Comparison of ENCODE assay signal across 33 cellular contexts in the genomic region with DNA sequence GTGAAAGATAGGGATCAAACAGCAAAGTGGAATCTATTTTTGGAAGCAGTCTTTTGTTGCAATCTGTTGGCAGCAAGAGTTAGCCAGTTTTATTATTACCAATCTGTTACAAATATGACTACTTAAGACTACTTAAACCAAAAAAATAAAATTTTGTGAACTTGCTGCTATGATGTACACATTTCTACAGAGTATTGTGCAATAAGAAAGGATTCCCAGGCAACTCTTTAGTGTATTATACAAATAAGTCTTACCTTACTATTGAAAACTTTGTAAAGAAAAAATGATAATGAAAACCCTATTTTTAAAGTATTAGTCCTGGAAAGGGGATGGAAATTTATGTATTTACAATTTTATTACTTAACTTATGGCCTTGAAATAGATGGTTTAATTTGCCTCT. TPM values are rescaled to one million over a fixed set of nuclear protein-coding genes. Genes with fewer than 3 reads are reported as not detected.
"Had no signal": no experiment of that assay in that cellular context is flagged by ENCODE, and none has a peak within 500 bp of the region (broad histone marks: within the 10 kb centered on the region; RNA-seq: fewer than 3 reads in every experiment).

No MANE protein-coding gene starts in this region.

- H3K36me3 ChIP-seq: ascending aorta, breast epithelium, cardiac muscle cell, gastroesophageal sphincter, heart right ventricle had no signal

- H3K4me3 ChIP-seq: ascending aorta, breast epithelium, cardiac muscle cell, coronary artery, gastroesophageal sphincter, heart right ventricle had no signal

- DNase-seq: activated CD4-positive, alpha-beta memory T cell treated with anti-CD3 and anti-CD28 coated beads, Interleukin-2, amount 10 ng/mL, durations not matched to agents 7 days and 5 days; activated CD4-positive, alpha-beta T cell treated with anti-CD3 and anti-CD28 coated beads for 36 hours; activated CD4-positive, alpha-beta T cell treated with anti-CD3 and anti-CD28 coated beads, Interleukin-2, amount 10 ng/mL, durations not matched to agents 7 days and 5 days; activated CD4-positive, alpha-beta T cell treated with anti-CD3 and anti-CD28 coated beads, Interleukin-2, amount 50 U/mL, for 4 hours; activated CD4-positive, CD25-positive, alpha-beta regulatory T cell; activated CD4-positive, CD25-positive, alpha-beta regulatory T cell treated with anti-CD3 and anti-CD28 coated beads, Interleukin-2, amount 50 U/mL, for 72 hours; activated CD8-positive, alpha-beta memory T cell treated with anti-CD3 and anti-CD28 coated beads, Interleukin-2, amount 50 U/mL, for 48 hours; activated gamma-delta T cell; activated naive CD4-positive, alpha-beta T cell; activated naive CD4-positive, alpha-beta T cell treated with anti-CD3 and anti-CD28 coated beads, Interleukin-2, amount 10 ng/mL, durations not matched to agents 7 days and 5 days; activated naive CD8-positive, alpha-beta T cell treated with anti-CD3 and anti-CD28 coated beads, Interleukin-2, amount 10 ng/mL, durations not matched to agents 7 days and 5 days; activated T-cell treated with anti-CD3 and anti-CD28 coated beads for 4 hours; activated T-cell treated with anti-CD3 and anti-CD28 coated beads, Interleukin-2, amount 50 U/mL, for 24 hours; activated T-cell treated with anti-CD3 and anti-CD28 coated beads, Interleukin-2, amount 50 U/mL, for 72 hours; central memory CD4-positive, alpha-beta T cell; cerebellar nuclear complex; effector CD4-positive, alpha-beta T cell; effector memory CD8-positive, alpha-beta T cell; foreskin melanocyte; heart right ventricle; T-helper 2 cell had no signal

- FAIRE-seq: endometrium, endothelial cell of umbilical vein had no signal

- H3K9me3 ChIP-seq: ascending aorta, breast epithelium, gastroesophageal sphincter, heart right ventricle had no signal

- H3K27me3 ChIP-seq: ascending aorta, breast epithelium, cardiac muscle cell, gastroesophageal sphincter, heart right ventricle had no signal

- H3K4me1 ChIP-seq: ascending aorta, breast epithelium, gastroesophageal sphincter, heart right ventricle had no signal

- ATAC-seq: activated CD4-positive, alpha-beta T cell treated with anti-CD3 and anti-CD28 coated beads for 36 hours; activated naive CD4-positive, alpha-beta T cell treated with anti-CD3 and anti-CD28 coated beads, Interleukin-2, amount 50 U/mL, for 72 hours; activated T-cell treated with anti-CD3 and anti-CD28 coated beads, Interleukin-2, amount 50 U/mL, for 72 hours; effector memory CD8-positive, alpha-beta T cell; esophagus mucosa; gastroesophageal sphincter; heart right ventricle had no signal

- H3K27ac ChIP-seq: ascending aorta, breast epithelium, cardiac muscle cell, coronary artery, epithelial cell of prostate, gastroesophageal sphincter, heart right ventricle had no signal

RNA-seq across cellular contexts. Expression of gene CADM2, which starts 44.7 kb away (rescaled TPM):
- total RNA-seq: activated CD4-positive, alpha-beta memory T cell treated with anti-CD3 and anti-CD28 coated beads, Interleukin-2, amount 10 ng/mL, durations not matched to agents 7 days and 5 days; activated CD4-positive, alpha-beta T cell treated with anti-CD3 and anti-CD28 coated beads, Interleukin-2, amount 10 ng/mL, durations not matched to agents 7 days and 5 days; activated naive CD4-positive, alpha-beta T cell treated with anti-CD3 and anti-CD28 coated beads, Interleukin-2, amount 50 U/mL, for 72 hours; activated T-cell treated with anti-CD3 and anti-CD28 coated beads, Interleukin-2, amount 50 U/mL, for 72 hours; endothelial cell of umbilical vein; esophagus mucosa; glomerular endothelial cell; T-helper 1 cell treated with Interleukin-12 subunit alpha and Interleukin-12 subunit beta and Interleukin-4 antibody, amounts not matched to agents 30 ng/mL and 1 ng/mL, for 36 hours had no signal
- polyA plus RNA-seq: endothelial cell of umbilical vein had no signal
